Comparison of ENCODE assay signal across 1 cellular context in the genomic region with DNA sequence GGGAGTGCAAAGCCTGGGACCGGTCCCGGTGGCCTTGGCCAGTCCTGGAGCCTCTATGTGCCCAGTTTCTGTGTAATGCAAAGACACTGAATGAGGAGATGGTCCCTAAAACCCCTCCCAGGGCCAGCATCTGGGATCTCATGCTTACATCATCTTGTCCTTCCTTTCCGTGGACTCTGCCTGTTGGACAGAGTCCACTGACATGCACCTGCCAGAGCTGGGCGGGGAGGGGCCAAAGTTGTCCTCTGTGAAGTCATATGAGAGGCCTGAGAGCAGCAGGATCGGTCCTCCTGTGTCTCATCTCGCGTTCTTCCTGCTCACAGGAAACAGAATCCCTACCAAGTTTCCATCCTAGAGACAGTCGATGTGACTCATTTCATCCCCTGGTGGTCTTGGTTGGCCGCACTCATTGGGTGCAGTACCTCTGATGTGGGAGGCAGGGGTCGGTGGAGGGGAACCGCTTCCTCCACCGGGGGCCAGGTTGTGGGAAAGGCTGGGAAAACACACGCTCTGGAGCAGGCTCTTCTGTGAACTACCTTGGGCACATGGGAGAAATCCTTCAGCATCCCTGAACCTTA.
TF ChIP-seq lines count a peak whose summit lies in the region.

No MANE protein-coding gene starts in this region.

TF ChIP-seq in GM23338, 12 proteins besides CTCF, POLR2A, EP300 and RAD21:
- TF ChIP-seq POLR2AphosphoS5 (IDR thresholded peaks at IDR 0.05; ENCODE audit: low read depth) (no peak), ZNF331 (CRISPR knock-in tag; IDR thresholded peaks at IDR 0.05; ENCODE audit: low read depth) (no peak), ZNF114 (CRISPR knock-in tag; IDR thresholded peaks at IDR 0.05) (no peak), REST (IDR thresholded peaks at IDR 0.05; ENCODE audit: unreplicated experiment) (no peak), NANOG (IDR thresholded peaks at IDR 0.05; ENCODE audit: borderline replicate concordance) (no peak), STAT1 (IDR thresholded peaks at IDR 0.05; ENCODE audit: unreplicated experiment) (no peak), EZH2phosphoT487 (IDR thresholded peaks at IDR 0.05; ENCODE audit: unreplicated experiment) (no peak), JUNB (IDR thresholded peaks at IDR 0.05; ENCODE audit: unreplicated experiment) (no peak), CREB1 (CRISPR knock-in tag; IDR thresholded peaks at IDR 0.05; ENCODE audit: low read depth) (no peak), EZH2 (IDR thresholded peaks at IDR 0.05; ENCODE audit: low read depth, unreplicated experiment) (no peak)
- TF ChIP-seq, protein P1, sequence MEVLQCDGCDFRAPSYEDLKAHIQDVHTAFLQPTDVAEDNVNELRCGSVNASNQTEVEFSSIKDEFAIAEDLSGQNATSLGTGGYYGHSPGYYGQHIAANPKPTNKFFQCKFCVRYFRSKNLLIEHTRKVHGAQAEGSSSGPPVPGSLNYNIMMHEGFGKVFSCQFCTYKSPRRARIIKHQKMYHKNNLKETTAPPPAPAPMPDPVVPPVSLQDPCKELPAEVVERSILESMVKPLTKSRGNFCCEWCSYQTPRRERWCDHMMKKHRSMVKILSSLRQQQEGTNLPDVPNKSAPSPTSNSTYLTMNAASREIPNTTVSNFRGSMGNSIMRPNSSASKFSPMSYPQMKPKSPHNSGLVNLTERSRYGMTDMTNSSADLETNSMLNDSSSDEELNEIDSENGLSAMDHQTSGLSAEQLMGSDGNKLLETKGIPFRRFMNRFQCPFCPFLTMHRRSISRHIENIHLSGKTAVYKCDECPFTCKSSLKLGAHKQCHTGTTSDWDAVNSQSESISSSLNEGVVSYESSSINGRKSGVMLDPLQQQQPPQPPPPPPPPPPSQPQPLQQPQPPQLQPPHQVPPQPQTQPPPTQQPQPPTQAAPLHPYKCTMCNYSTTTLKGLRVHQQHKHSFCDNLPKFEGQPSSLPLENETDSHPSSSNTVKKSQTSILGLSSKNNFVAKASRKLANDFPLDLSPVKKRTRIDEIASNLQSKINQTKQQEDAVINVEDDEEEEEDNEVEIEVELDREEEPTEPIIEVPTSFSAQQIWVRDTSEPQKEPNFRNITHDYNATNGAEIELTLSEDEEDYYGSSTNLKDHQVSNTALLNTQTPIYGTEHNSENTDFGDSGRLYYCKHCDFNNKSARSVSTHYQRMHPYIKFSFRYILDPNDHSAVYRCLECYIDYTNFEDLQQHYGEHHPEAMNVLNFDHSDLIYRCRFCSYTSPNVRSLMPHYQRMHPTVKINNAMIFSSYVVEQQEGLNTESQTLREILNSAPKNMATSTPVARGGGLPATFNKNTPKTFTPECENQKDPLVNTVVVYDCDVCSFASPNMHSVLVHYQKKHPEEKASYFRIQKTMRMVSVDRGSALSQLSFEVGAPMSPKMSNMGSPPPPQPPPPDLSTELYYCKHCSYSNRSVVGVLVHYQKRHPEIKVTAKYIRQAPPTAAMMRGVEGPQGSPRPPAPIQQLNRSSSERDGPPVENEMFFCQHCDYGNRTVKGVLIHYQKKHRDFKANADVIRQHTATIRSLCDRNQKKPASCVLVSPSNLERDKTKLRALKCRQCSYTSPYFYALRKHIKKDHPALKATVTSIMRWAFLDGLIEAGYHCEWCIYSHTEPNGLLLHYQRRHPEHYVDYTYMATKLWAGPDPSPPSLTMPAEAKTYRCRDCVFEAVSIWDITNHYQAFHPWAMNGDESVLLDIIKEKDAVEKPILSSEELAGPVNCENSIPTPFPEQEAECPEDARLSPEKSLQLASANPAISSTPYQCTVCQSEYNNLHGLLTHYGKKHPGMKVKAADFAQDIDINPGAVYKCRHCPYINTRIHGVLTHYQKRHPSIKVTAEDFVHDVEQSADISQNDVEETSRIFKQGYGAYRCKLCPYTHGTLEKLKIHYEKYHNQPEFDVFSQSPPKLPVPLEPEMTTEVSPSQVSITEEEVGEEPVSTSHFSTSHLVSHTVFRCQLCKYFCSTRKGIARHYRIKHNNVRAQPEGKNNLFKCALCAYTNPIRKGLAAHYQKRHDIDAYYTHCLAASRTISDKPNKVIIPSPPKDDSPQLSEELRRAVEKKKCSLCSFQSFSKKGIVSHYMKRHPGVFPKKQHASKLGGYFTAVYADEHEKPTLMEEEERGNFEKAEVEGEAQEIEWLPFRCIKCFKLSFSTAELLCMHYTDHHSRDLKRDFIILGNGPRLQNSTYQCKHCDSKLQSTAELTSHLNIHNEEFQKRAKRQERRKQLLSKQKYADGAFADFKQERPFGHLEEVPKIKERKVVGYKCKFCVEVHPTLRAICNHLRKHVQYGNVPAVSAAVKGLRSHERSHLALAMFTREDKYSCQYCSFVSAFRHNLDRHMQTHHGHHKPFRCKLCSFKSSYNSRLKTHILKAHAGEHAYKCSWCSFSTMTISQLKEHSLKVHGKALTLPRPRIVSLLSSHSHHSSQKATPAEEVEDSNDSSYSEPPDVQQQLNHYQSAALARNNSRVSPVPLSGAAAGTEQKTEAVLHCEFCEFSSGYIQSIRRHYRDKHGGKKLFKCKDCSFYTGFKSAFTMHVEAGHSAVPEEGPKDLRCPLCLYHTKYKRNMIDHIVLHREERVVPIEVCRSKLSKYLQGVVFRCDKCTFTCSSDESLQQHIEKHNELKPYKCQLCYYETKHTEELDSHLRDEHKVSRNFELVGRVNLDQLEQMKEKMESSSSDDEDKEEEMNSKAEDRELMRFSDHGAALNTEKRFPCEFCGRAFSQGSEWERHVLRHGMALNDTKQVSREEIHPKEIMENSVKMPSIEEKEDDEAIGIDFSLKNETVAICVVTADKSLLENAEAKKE (CRISPR knock-in tag; IDR thresholded peaks at IDR 0.05) = no peak
- TF ChIP-seq, protein P2, sequence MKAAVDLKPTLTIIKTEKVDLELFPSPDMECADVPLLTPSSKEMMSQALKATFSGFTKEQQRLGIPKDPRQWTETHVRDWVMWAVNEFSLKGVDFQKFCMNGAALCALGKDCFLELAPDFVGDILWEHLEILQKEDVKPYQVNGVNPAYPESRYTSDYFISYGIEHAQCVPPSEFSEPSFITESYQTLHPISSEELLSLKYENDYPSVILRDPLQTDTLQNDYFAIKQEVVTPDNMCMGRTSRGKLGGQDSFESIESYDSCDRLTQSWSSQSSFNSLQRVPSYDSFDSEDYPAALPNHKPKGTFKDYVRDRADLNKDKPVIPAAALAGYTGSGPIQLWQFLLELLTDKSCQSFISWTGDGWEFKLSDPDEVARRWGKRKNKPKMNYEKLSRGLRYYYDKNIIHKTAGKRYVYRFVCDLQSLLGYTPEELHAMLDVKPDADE (IDR thresholded peaks at IDR 0.05) = no peak
